21 cellular contexts compared by ENCODE assay signal in genomic region chr4:102469806-102470205, GRCh38.
"Had no signal": no experiment of that assay in that cellular context is flagged by ENCODE, and none has a peak within 500 bp of the region (broad histone marks: within the 10 kb centered on the region; RNA-seq: fewer than 3 reads in every experiment).

No MANE protein-coding gene starts in this region.

- H3K27ac ChIP-seq: cardiac muscle cell, dorsolateral prefrontal cortex, epithelial cell of prostate, foreskin keratinocyte, sigmoid colon, thoracic aorta, upper lobe of left lung had no signal

- H3K4me3 ChIP-seq: cardiac muscle cell, dorsolateral prefrontal cortex, sigmoid colon, thoracic aorta, upper lobe of left lung had no signal

- H3K36me3 Mint-ChIP-seq: activated naive CD8-positive, alpha-beta T cell had no signal

- H3K27ac Mint-ChIP-seq: activated CD4-positive, alpha-beta memory T cell treated with anti-CD3 and anti-CD28 coated beads, Interleukin-2, amount 10 ng/mL, durations not matched to agents 7 days and 5 days; activated T-cell treated with anti-CD3 and anti-CD28 coated beads, Interleukin-2, amount 50 U/mL, for 24 hours; nephron; stimulated activated memory B cell treated with anti-CD40 and anti-IgM and Interleukin-4, amounts not matched to agents 10 μg/mL and 1 μg/mL and 100 μg/mL, for 72 hours had no signal

- H3K9me3 ChIP-seq: sigmoid colon, thoracic aorta, upper lobe of left lung had no signal

- FAIRE-seq: islet of Langerhans had no signal

- H3K27me3 Mint-ChIP-seq: activated naive CD8-positive, alpha-beta T cell; activated T-cell treated with anti-CD3 and anti-CD28 coated beads, Interleukin-2, amount 50 U/mL, for 24 hours had no signal

- H3K9me3 Mint-ChIP-seq: activated CD4-positive, alpha-beta memory T cell treated with anti-CD3 and anti-CD28 coated beads, Interleukin-2, amount 10 ng/mL, durations not matched to agents 7 days and 5 days; activated T-cell treated with anti-CD3 and anti-CD28 coated beads, Interleukin-2, amount 50 U/mL, for 24 hours; nephron; stimulated activated memory B cell treated with anti-CD40 and anti-IgM and Interleukin-4, amounts not matched to agents 10 μg/mL and 1 μg/mL and 100 μg/mL, for 72 hours had no signal

- ATAC-seq: foreskin keratinocyte; left cardiac atrium; stimulated activated memory B cell treated with anti-CD40 and anti-IgM and Interleukin-4, amounts not matched to agents 10 μg/mL and 1 μg/mL and 100 μg/mL, for 72 hours had no signal

- H3K4me1 ChIP-seq: foreskin keratinocyte, sigmoid colon, upper lobe of left lung had no signal

- H3K4me1 Mint-ChIP-seq: nephron; stimulated activated memory B cell treated with anti-CD40 and anti-IgM and Interleukin-4, amounts not matched to agents 10 μg/mL and 1 μg/mL and 100 μg/mL, for 72 hours had no signal

- H3K36me3 ChIP-seq: cardiac muscle cell, sigmoid colon, thoracic aorta, upper lobe of left lung had no signal

- H3K4me3 Mint-ChIP-seq: activated CD4-positive, alpha-beta memory T cell treated with anti-CD3 and anti-CD28 coated beads, Interleukin-2, amount 10 ng/mL, durations not matched to agents 7 days and 5 days; activated T-cell treated with anti-CD3 and anti-CD28 coated beads, Interleukin-2, amount 50 U/mL, for 24 hours; nephron; stimulated activated memory B cell treated with anti-CD40 and anti-IgM and Interleukin-4, amounts not matched to agents 10 μg/mL and 1 μg/mL and 100 μg/mL, for 72 hours had no signal

- DNase-seq: activated CD4-positive, alpha-beta memory T cell treated with anti-CD3 and anti-CD28 coated beads, Interleukin-2, amount 10 ng/mL, durations not matched to agents 7 days and 5 days; activated CD4-positive, alpha-beta T cell treated with anti-CD3 and anti-CD28 coated beads for 48 hours; activated CD4-positive, CD25-positive, alpha-beta regulatory T cell; activated effector memory CD4-positive, alpha-beta T cell treated with Interleukin-2 at 50 U/mL for 16 hours; activated T-cell treated with anti-CD3 and anti-CD28 coated beads, Interleukin-2, amount 50 U/mL, for 24 hours; amygdala; dorsolateral prefrontal cortex; foreskin keratinocyte; hippocampal formation; left cardiac atrium; posterior cingulate gyrus; sigmoid colon; stimulated activated CD4-positive, alpha-beta T cell treated with anti-CD3 and anti-CD28 coated beads, Interleukin-4, amount 100 ng/mL, for 4 hours; upper lobe of left lung had no signal

- H3K27me3 ChIP-seq: cardiac muscle cell, dorsolateral prefrontal cortex, foreskin keratinocyte, sigmoid colon, upper lobe of left lung had no signal
